Comparison of ENCODE assay signal across 25 cellular contexts in the genomic region with DNA sequence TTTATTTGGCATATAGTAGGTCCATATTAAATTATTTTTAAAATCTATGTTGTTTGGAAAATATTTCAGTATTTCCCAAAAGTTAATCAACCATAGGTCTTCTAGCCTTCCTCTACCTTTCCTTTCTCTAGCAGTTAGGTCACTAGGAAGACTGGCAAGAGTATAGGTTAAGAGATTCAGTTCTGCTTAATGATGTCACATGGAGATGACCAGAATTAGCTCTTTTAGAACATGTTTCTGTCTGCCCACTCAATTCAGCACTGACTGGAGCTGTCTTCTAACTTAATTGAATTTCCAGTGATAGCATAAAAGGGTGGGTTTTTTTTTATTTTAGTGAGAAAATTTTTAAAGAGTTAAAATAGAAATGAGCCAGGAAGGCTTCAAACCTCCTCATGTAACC. TPM values are rescaled to one million over a fixed set of nuclear protein-coding genes. Genes with fewer than 3 reads are reported as not detected.
DNase-seq lines count a peak whose midpoint lies in the region; ATAC-seq, FAIRE-seq and TF ChIP-seq lines count a peak whose summit lies in the region.
"Had no signal": no experiment of that assay in that cellular context is flagged by ENCODE, and none has a peak within 500 bp of the region (broad histone marks: within the 10 kb centered on the region; RNA-seq: fewer than 3 reads in every experiment).

No MANE protein-coding gene starts in this region.

- H3K4me1 ChIP-seq in mesenchymal stem cell (ENCODE audit: control insufficient read depth, insufficient read depth, low read depth, low read length), result peaks cover 6% of the 10 kb centered on the region
- H3K4me1 ChIP-seq: body of pancreas, prostate gland, sigmoid colon, transverse colon had no signal

- H4K8ac ChIP-seq in mesenchymal stem cell (ENCODE audit: low read length), result no peak overlapping the region

- no peak overlapping the region for H3K4me3 ChIP-seq in mesenchymal stem cell (ENCODE audit: insufficient read depth in 1 of 2, low read depth in 1 of 2, low read length in 2 of 2)
- H3K4me3 ChIP-seq: body of pancreas, K562, lung, MG63, prostate gland, sigmoid colon, transverse colon had no signal

- no peaks in the 10 kb centered on the region for H3K9me3 Mint-ChIP-seq in CD4-positive, alpha-beta T cell
- peaks cover 4% of the 10 kb centered on the region for H3K9me3 Mint-ChIP-seq in activated naive CD8-positive, alpha-beta T cell treated with anti-CD3 and anti-CD28 coated beads, Interleukin-2, amount 50 U/mL, for 24 hours
- peaks cover 7% of the 10 kb centered on the region for H3K9me3 Mint-ChIP-seq in glutamatergic neuron (ENCODE audit: unreplicated experiment)

- H2BK12ac ChIP-seq in mesenchymal stem cell (ENCODE audit: low read length in 2 of 2), result no peak overlapping the region

- H2AK5ac ChIP-seq in mesenchymal stem cell (ENCODE audit: low read length, severe bottlenecking), result no peak overlapping the region

- no peak overlapping the region for H3K9ac ChIP-seq in mesenchymal stem cell (ENCODE audit: low read length)

- no peak for ATAC-seq in CD4-positive, alpha-beta T cell (ENCODE audit: poor library complexity)
- peak; percentile 38 for ATAC-seq in HG03520 (IDR thresholded peaks at IDR 0.05; ENCODE audit: unreplicated experiment)
- no peak for ATAC-seq in activated naive CD8-positive, alpha-beta T cell treated with anti-CD3 and anti-CD28 coated beads, Interleukin-2, amount 50 U/mL, for 24 hours
- ATAC-seq: body of pancreas, K562, SK-N-SH treated with all-trans-retinoic acid at 6 μM for 48 hours had no signal

- no peak overlapping the region for H3K4ac ChIP-seq in mesenchymal stem cell (ENCODE audit: low read depth in 1 of 2, low read length in 2 of 2)

- TF ChIP-seq POLR2A in GM12891 (IDR thresholded peaks at IDR 0.05; ENCODE audit: low read depth, low read length), result no peak

- H2AFZ ChIP-seq in mesenchymal stem cell (ENCODE audit: low read depth, low read length), result no peak overlapping the region

- POLR2A ChIA-PET in CD4-positive, alpha-beta T cell (lab: Charles Lee), result interaction anchor here (0.6 to 1.1 kb wide), 2 partner anchors 9 to 162 kb away, joined by 3 read pairs; no protein-coding TSS in a partner anchor

- intact Hi-C loops in CD4-positive, alpha-beta T cell (cut with DNase I, micrococcal nuclease), result no loop called here

- no peak overlapping the region for H2BK15ac ChIP-seq in mesenchymal stem cell (ENCODE audit: low read depth, poor library complexity, severe bottlenecking)

- FAIRE-seq in GM12891 (lab: Jason Lieb, UNC), result no peak
- FAIRE-seq: G401.6, H54, K562 had no signal

- no peak overlapping the region for H3K23ac ChIP-seq in mesenchymal stem cell (ENCODE audit: low read length in 2 of 2)

- no peak overlapping the region for H2BK120ac ChIP-seq in mesenchymal stem cell (ENCODE audit: low read depth, low read length)

- peak overlapping the region; percentile 86 for H3K27ac Mint-ChIP-seq in CD4-positive, alpha-beta T cell
- H3K27ac Mint-ChIP-seq in activated naive CD8-positive, alpha-beta T cell treated with anti-CD3 and anti-CD28 coated beads, Interleukin-2, amount 50 U/mL, for 24 hours, result peak overlapping the region; percentile 64
- no peak overlapping the region for H3K27ac Mint-ChIP-seq in glutamatergic neuron (ENCODE audit: unreplicated experiment)

- no peaks in the 10 kb centered on the region for H3K36me3 ChIP-seq in mesenchymal stem cell (ENCODE audit: control insufficient read depth in 1 of 2, insufficient read depth in 2 of 2, low read depth in 1 of 2, low read length in 2 of 2)
- H3K36me3 ChIP-seq: MG63, prostate gland, sigmoid colon, transverse colon had no signal

- H4K91ac ChIP-seq in mesenchymal stem cell (ENCODE audit: low read length), result no peak overlapping the region

- H3K27me3 Mint-ChIP-seq in CD4-positive, alpha-beta T cell, result no peaks in the 10 kb centered on the region
- H3K27me3 Mint-ChIP-seq in activated naive CD8-positive, alpha-beta T cell treated with anti-CD3 and anti-CD28 coated beads, Interleukin-2, amount 50 U/mL, for 24 hours, result no peaks in the 10 kb centered on the region
- no peaks in the 10 kb centered on the region for H3K27me3 Mint-ChIP-seq in glutamatergic neuron (ENCODE audit: unreplicated experiment)
- H3K27me3 Mint-ChIP-seq: activated CD4-positive, alpha-beta T cell treated with anti-CD3 and anti-CD28 coated beads, Interleukin-2, amount 10 ng/mL, durations not matched to agents 7 days and 5 days had no signal

- DNase-seq in CD4-positive, alpha-beta T cell, result no peak
- no peak for DNase-seq in GM12891 (ENCODE audit: insufficient read length, low spot score)
- DNase-seq in activated naive CD8-positive, alpha-beta T cell treated with anti-CD3 and anti-CD28 coated beads, Interleukin-2, amount 50 U/mL, for 24 hours, result no peak
- DNase-seq in AML-193 (lab: John Stamatoyannopoulos, UW), result no peak
- no peak for DNase-seq in mesenchymal stem cell
- no peak for DNase-seq in glutamatergic neuron
- DNase-seq: activated CD4-positive, alpha-beta T cell treated with anti-CD3 and anti-CD28 coated beads, Interleukin-2, amount 10 ng/mL, durations not matched to agents 7 days and 5 days; body of pancreas; DMS53; head of caudate nucleus; MG63; NCI-H2029 treated with DMSO at 0.1 percent for 48 hours; NCI-H226; NCI-H774; sigmoid colon; transverse colon had no signal

- no peak for TF ChIP-seq CTCF in CD4-positive, alpha-beta T cell (IDR thresholded peaks at IDR 0.05)
- TF ChIP-seq CTCF in glutamatergic neuron (IDR thresholded peaks at IDR 0.05; ENCODE audit: partially characterized antibody, unreplicated experiment), result no peak

- H3K14ac ChIP-seq in mesenchymal stem cell (ENCODE audit: low read length in 2 of 2), result no peak overlapping the region

- CTCF ChIA-PET in CD4-positive, alpha-beta T cell (lab: Charles Lee), result interaction anchor here (1.2 kb wide), 1 partner anchor 41 kb away, joined by 4 read pairs; no protein-coding TSS in a partner anchor

- H3K27ac ChIP-seq in CD4-positive, alpha-beta T cell (ENCODE audit: low read depth, low read length), result no peak overlapping the region
- no peak overlapping the region for H3K27ac ChIP-seq in mesenchymal stem cell (ENCODE audit: low read length, poor library complexity, severe bottlenecking)
- H3K27ac ChIP-seq: body of pancreas, epithelial cell of prostate, prostate gland, sigmoid colon, transverse colon had no signal

- H3K36me3 Mint-ChIP-seq in CD4-positive, alpha-beta T cell (ENCODE audit: low read depth), result peaks cover 86% of the 10 kb centered on the region
- peaks cover 23% of the 10 kb centered on the region for H3K36me3 Mint-ChIP-seq in activated naive CD8-positive, alpha-beta T cell treated with anti-CD3 and anti-CD28 coated beads, Interleukin-2, amount 50 U/mL, for 24 hours (ENCODE audit: low read depth)
- no peaks in the 10 kb centered on the region for H3K36me3 Mint-ChIP-seq in glutamatergic neuron (ENCODE audit: unreplicated experiment)

- no peak overlapping the region for H3K4me3 Mint-ChIP-seq in CD4-positive, alpha-beta T cell
- no peak overlapping the region for H3K4me3 Mint-ChIP-seq in activated naive CD8-positive, alpha-beta T cell treated with anti-CD3 and anti-CD28 coated beads, Interleukin-2, amount 50 U/mL, for 24 hours
- H3K4me3 Mint-ChIP-seq in glutamatergic neuron (ENCODE audit: unreplicated experiment), result no peak overlapping the region
- H3K4me3 Mint-ChIP-seq: activated CD4-positive, alpha-beta T cell treated with anti-CD3 and anti-CD28 coated beads, Interleukin-2, amount 10 ng/mL, durations not matched to agents 7 days and 5 days had no signal

- H2BK5ac ChIP-seq in mesenchymal stem cell (ENCODE audit: low read depth, low read length, poor library complexity, severe bottlenecking), result no peak overlapping the region

- peaks cover 45% of the 10 kb centered on the region for H3K4me1 Mint-ChIP-seq in CD4-positive, alpha-beta T cell (ENCODE audit: low read depth)
- H3K4me1 Mint-ChIP-seq in activated naive CD8-positive, alpha-beta T cell treated with anti-CD3 and anti-CD28 coated beads, Interleukin-2, amount 50 U/mL, for 24 hours, result peaks cover 67% of the 10 kb centered on the region
- no peaks in the 10 kb centered on the region for H3K4me1 Mint-ChIP-seq in glutamatergic neuron (ENCODE audit: low read depth, unreplicated experiment)

- H3K27me3 ChIP-seq in CD4-positive, alpha-beta T cell (ENCODE audit: control insufficient read depth, insufficient read depth, low read length), result no peaks in the 10 kb centered on the region
- H3K27me3 ChIP-seq in mesenchymal stem cell (ENCODE audit: control insufficient read depth in 1 of 2, insufficient read depth in 1 of 2, low read length in 2 of 2), result peaks cover 0 to 2% of the 10 kb centered on the region in 2 experiments
- H3K27me3 ChIP-seq: body of pancreas, MG63, sigmoid colon, transverse colon had no signal

- H3K18ac ChIP-seq in mesenchymal stem cell (ENCODE audit: low read depth in 1 of 2, low read length in 2 of 2), result no peak overlapping the region

- no peaks in the 10 kb centered on the region for H3K79me1 ChIP-seq in mesenchymal stem cell (replicated peaks; ENCODE audit: low read length, poor library complexity, severe bottlenecking)

- H3K4me2 ChIP-seq in mesenchymal stem cell (ENCODE audit: low read length, poor library complexity, severe bottlenecking), result no peak overlapping the region

- H3K9me3 ChIP-seq in CD4-positive, alpha-beta T cell (ENCODE audit: control insufficient read depth, low read length), result no peaks in the 10 kb centered on the region
- H3K9me3 ChIP-seq in mesenchymal stem cell (ENCODE audit: control insufficient read depth, low read length), result no peaks in the 10 kb centered on the region
- H3K9me3 ChIP-seq: body of pancreas, MG63, prostate gland, sigmoid colon, transverse colon had no signal

TF ChIP-seq in GM12891, 5 proteins besides CTCF, POLR2A, EP300 and RAD21:
- TF ChIP-seq TAF1 (IDR thresholded peaks at IDR 0.05; ENCODE audit: low read depth, low read length), result no peak
- TF ChIP-seq POLR2AphosphoS5 (IDR thresholded peaks at IDR 0.05; ENCODE audit: low read depth, low read length), result no peak
- no peak for TF ChIP-seq POU2F2 (IDR thresholded peaks at IDR 0.05; ENCODE audit: low read depth, low read length)
- TF ChIP-seq SPI1 (IDR thresholded peaks at IDR 0.05; ENCODE audit: low read depth, low read length), result peak; percentile 55
- no peak for TF ChIP-seq PAX5 (IDR thresholded peaks at IDR 0.05; ENCODE audit: insufficient read depth, low read length, severe bottlenecking)

RNA-seq across cellular contexts. Expression of a gene that starts 23.8 kb away (rescaled TPM):
- under 1 TPM in 1 of 2 experiments, not detected in 1; 0.11 TPM for total RNA-seq in CD4-positive, alpha-beta T cell
- polyA plus RNA-seq in GM12891 (2012; ENCODE audit: low read depth, missing spikeins), result 0.77 TPM
- polyA plus RNA-seq in mesenchymal stem cell (2013, experiment 1 of 2), result 0.01 TPM
- polyA plus RNA-seq in mesenchymal stem cell (2013, experiment 2 of 2), result not detected
- total RNA-seq in glutamatergic neuron (ENCODE audit: unreplicated experiment), result not detected
- total RNA-seq: body of pancreas, cerebellum, sigmoid colon, transverse colon had no signal
- polyA plus RNA-seq: K562 had no signal

RNA-seq across cellular contexts. Expression of a gene that starts 55.5 kb away (rescaled TPM):
- 10 to 100 TPM; 28.6 to 29.3 TPM for total RNA-seq in CD4-positive, alpha-beta T cell
- polyA plus RNA-seq in GM12891 (2012; ENCODE audit: low read depth, missing spikeins), result 0.27 TPM
- polyA plus RNA-seq in mesenchymal stem cell (2013, experiment 1 of 2), result 0.83 TPM
- 0.84 TPM for polyA plus RNA-seq in mesenchymal stem cell (2013, experiment 2 of 2)
- 13.1 TPM for total RNA-seq in glutamatergic neuron (ENCODE audit: unreplicated experiment)
